9 cellular contexts compared by ENCODE assay signal in genomic region chr19:8335343-8336071, GRCh38. TPM values are rescaled to one million over a fixed set of nuclear protein-coding genes. Genes with fewer than 3 reads are reported as not detected.
DNase-seq lines count a peak whose midpoint lies in the region; TF ChIP-seq lines count a peak whose summit lies in the region.
"Had no signal": no experiment of that assay in that cellular context is flagged by ENCODE, and none has a peak within 500 bp of the region (broad histone marks: within the 10 kb centered on the region; RNA-seq: fewer than 3 reads in every experiment).

No MANE protein-coding gene starts in this region.

- H3K9me3 ChIP-seq in MM.1S (replicated peaks; ENCODE audit: insufficient read depth, low read length) (no peaks in the 10 kb centered on the region), trophoblast cell (ENCODE audit: insufficient read depth, low read depth, low read length) (no peaks in the 10 kb centered on the region)

- no peak overlapping the region for H4K91ac ChIP-seq in trophoblast cell (ENCODE audit: low read depth, low read length)

- H3K36me3 ChIP-seq in MM.1S (replicated peaks; ENCODE audit: insufficient read depth, low read length) (no peaks in the 10 kb centered on the region), trophoblast cell (ENCODE audit: control insufficient read depth in 1 of 2, insufficient read depth in 2 of 2, low read length in 2 of 2) (no peaks in the 10 kb centered on the region)

- H3K9ac ChIP-seq in MM.1S (ENCODE audit: low read length) (no peak overlapping the region), trophoblast cell (ENCODE audit: low read length) (no peak overlapping the region)

- H2BK12ac ChIP-seq in trophoblast cell (ENCODE audit: low read length), result no peak overlapping the region

- H3K23ac ChIP-seq in trophoblast cell (ENCODE audit: low read length), result no peak overlapping the region

- no peaks in the 10 kb centered on the region; the same call in 1 of the 2 replicates for H3F3A ChIP-seq in MM.1S (ENCODE audit: insufficient read depth, low read length)

- H4K12ac ChIP-seq in trophoblast cell (ENCODE audit: low read depth, low read length), result no peak overlapping the region

- H3K79me2 ChIP-seq in MM.1S (ENCODE audit: low read length), result no peaks in the 10 kb centered on the region
- no peaks in the 10 kb centered on the region for H3K79me2 ChIP-seq in trophoblast cell (ENCODE audit: control insufficient read depth, insufficient read depth, low read length, poor library complexity)

- no peak overlapping the region for H3K14ac ChIP-seq in trophoblast cell (ENCODE audit: low read length)

- H2BK120ac ChIP-seq in trophoblast cell (ENCODE audit: insufficient read depth, low read length, poor library complexity), result no peak overlapping the region

- no peak overlapping the region for H3K4ac ChIP-seq in trophoblast cell (ENCODE audit: low read depth, low read length)

- no peak overlapping the region for H3K18ac ChIP-seq in trophoblast cell (ENCODE audit: low read length)

- H2AFZ ChIP-seq in MM.1S (ENCODE audit: low read length) (no peak overlapping the region), trophoblast cell (ENCODE audit: insufficient read depth, low read length, poor library complexity) (peak overlapping the region; percentile 48)

- peak overlapping the region; percentile 6; the same call in 1 of the 2 replicates for H3K4me2 ChIP-seq in MM.1S (ENCODE audit: low read depth, low read length)
- peak overlapping the region; percentile 62 for H3K4me2 ChIP-seq in trophoblast cell (ENCODE audit: low read length)

- H2BK5ac ChIP-seq in trophoblast cell (ENCODE audit: low read depth, low read length, poor library complexity), result no peak overlapping the region

- WGBS in trophoblast cell (ENCODE audit: extremely low coverage, insufficient coverage, insufficient read length), result no CpG with 5 or more reads among the region's 79 CpGs

- H3K4me3 ChIP-seq in MM.1S (ENCODE audit: low read length), result no peak overlapping the region
- peak overlapping the region; percentile 8 for H3K4me3 ChIP-seq in trophoblast cell (ENCODE audit: low read depth, low read length)
- H3K4me3 ChIP-seq in foreskin fibroblast (ENCODE audit: low read depth in 1 of 2, low read length in 2 of 2), result no peak overlapping the region

- no peak overlapping the region for H2AK5ac ChIP-seq in trophoblast cell (ENCODE audit: low read length)

- H3K27me3 ChIP-seq in MM.1S (replicated peaks; ENCODE audit: insufficient read depth, low read length) (peaks cover 78% of the 10 kb centered on the region), trophoblast cell (ENCODE audit: insufficient read depth, low read length) (peaks cover 33% of the 10 kb centered on the region)

- peaks cover 2% of the 10 kb centered on the region for H3K79me1 ChIP-seq in trophoblast cell (ENCODE audit: low read length)

- no peak overlapping the region for H3K27ac ChIP-seq in MM.1S (ENCODE audit: low read length)
- H3K27ac ChIP-seq in trophoblast cell (ENCODE audit: low read depth, low read length), result no peak overlapping the region

- TF ChIP-seq CTCF in MM.1S (IDR thresholded peaks at IDR 0.05; ENCODE audit: low read length) (peak; percentile 6; the same call in 1 of the 2 replicates), foreskin fibroblast (IDR thresholded peaks at IDR 0.05; ENCODE audit: low read depth, low read length) (no peak)

- H3K9me2 ChIP-seq in MM.1S (replicated peaks; ENCODE audit: insufficient read depth, low read length), result no peaks in the 10 kb centered on the region

- H3K4me1 ChIP-seq in MM.1S (ENCODE audit: low read length) (no peaks in the 10 kb centered on the region), trophoblast cell (ENCODE audit: control insufficient read depth in 1 of 2, insufficient read depth in 2 of 2, low read length in 2 of 2) (peaks cover 10 to 12% of the 10 kb centered on the region in 2 experiments)

- no peak overlapping the region for H4K8ac ChIP-seq in trophoblast cell (ENCODE audit: low read depth, low read length)

- DNase-seq in NCI-H345 (lab: John Stamatoyannopoulos, UW) (peak; percentile 44), NCI-H345 treated with DMSO at 0.1 percent for 48 hours (lab: John Stamatoyannopoulos, UW; ENCODE audit: unreplicated experiment) (no peak), MM.1S (no peak), dedifferentiated amniotic fluid mesenchymal stem cell (ENCODE audit: extremely low spot score) (peak; percentile 4), trophoblast cell (no peak), foreskin fibroblast (no peak), hippocampal formation (lab: John Stamatoyannopoulos, UW) (no peak), GM03348 (ENCODE audit: low spot score) (no peak)
- DNase-seq: DND-41 had no signal

- H4K20me1 ChIP-seq in MM.1S (ENCODE audit: insufficient read depth, low read length), result no peaks in the 10 kb centered on the region; the same call in 1 of the 2 replicates

RNA-seq across cellular contexts. Expression of gene KANK3, which starts 7.6 kb away (rescaled TPM):
- polyA plus RNA-seq in trophoblast cell (2013), result 0.60 and 0.90 TPM in 2 replicates

RNA-seq across cellular contexts. Expression of gene RPS28, which starts 14.2 kb away (rescaled TPM):
- polyA plus RNA-seq in trophoblast cell (2013), result 1,437 and 1,442 TPM in 2 replicates

RNA-seq across cellular contexts. Expression of gene NDUFA7, which starts 14.3 kb away (rescaled TPM):
- 113 and 115 TPM in 2 replicates for polyA plus RNA-seq in trophoblast cell (2013)

RNA-seq across cellular contexts. Expression of gene CD320, which starts 27.3 kb away (rescaled TPM):
- polyA plus RNA-seq in trophoblast cell (2013), result 15.3 and 16.3 TPM in 2 replicates

RNA-seq across cellular contexts. Expression of gene ANGPTL4, which starts 28.4 kb away (rescaled TPM):
- polyA plus RNA-seq in trophoblast cell (2013), result 4.1 and 4.3 TPM in 2 replicates

Comparison
In these comparisons a context has a peak if more than half of its experiments do, and no peak if none do; other contexts are left out.
1. DNase-seq: peak in NCI-H345 (single experiment) and dedifferentiated amniotic fluid mesenchymal stem cell (single experiment); none in NCI-H345 treated with DMSO at 0.1 percent for 48 hours (single experiment), MM.1S (single experiment), trophoblast cell (0 of 2), foreskin fibroblast (0 of 2), hippocampal formation (0 of 2) and GM03348 (single experiment).